Comparison of ENCODE assay signal across 14 cellular contexts in the genomic region with DNA sequence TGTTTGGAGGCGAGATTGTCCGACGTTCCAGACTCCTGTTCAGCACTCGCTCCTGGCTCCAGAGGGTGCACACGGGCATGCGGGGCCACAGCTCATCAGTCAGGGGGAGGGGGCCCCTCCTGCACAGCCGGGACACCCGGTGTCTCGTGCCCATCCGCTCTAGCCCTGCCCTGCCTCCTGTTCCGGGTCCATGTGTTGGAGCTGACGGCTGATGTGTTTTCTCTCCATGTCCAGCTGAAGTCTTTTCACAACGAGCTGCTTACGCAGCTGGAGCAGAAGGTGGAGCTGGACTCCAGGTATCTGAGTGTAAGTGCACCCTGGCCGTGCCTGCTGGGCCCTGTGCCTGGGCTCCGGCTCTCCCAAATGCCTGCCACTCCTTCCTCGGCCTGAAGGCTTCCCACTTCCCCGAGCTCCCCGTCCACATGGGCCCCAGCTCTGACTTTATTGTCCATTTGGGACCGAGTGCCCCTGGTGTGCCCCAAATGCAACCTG.
"Had no signal": no experiment of that assay in that cellular context is flagged by ENCODE, and none has a peak within 500 bp of the region (broad histone marks: within the 10 kb centered on the region; RNA-seq: fewer than 3 reads in every experiment).

No MANE protein-coding gene starts in this region.

- H3K9me3 ChIP-seq: left ventricle myocardium inferior, thoracic aorta had no signal

- H3K27ac ChIP-seq: brain microvascular endothelial cell, thoracic aorta had no signal

- H3K27me3 ChIP-seq: brain microvascular endothelial cell had no signal

- H3K4me3 ChIP-seq: left ventricle myocardium inferior, thoracic aorta had no signal

- ATAC-seq: natural killer cell treated with Interleukin-12 subunit alpha and Interleukin-12 subunit beta and Interleukin-15 and Interleukin-18, amount 100 ng/mL, for 72 hours had no signal

- DNase-seq: activated CD4-positive, alpha-beta T cell treated with anti-CD3 and anti-CD28 coated beads, Interleukin-2, amount 10 ng/mL, durations not matched to agents 7 days and 5 days; activated gamma-delta T cell treated with Interleukin-2 at 50 U/mL for 16 hours; activated naive CD8-positive, alpha-beta T cell treated with anti-CD3 and anti-CD28 coated beads for 36 hours; brain microvascular endothelial cell; cerebellar nuclear complex; endodermal cell; kidney; left ventricle myocardium inferior; mesenchymal stem cell; stimulated activated CD4-positive, alpha-beta T cell treated with anti-CD3 and anti-CD28 coated beads, Interleukin-15, amount 100 ng/mL, for 24 hours; stimulated activated CD4-positive, alpha-beta T cell treated with anti-CD3 and anti-CD28 coated beads, Interleukin-4, amount 100 ng/mL, for 1 hour; stimulated activated naive CD4-positive, alpha-beta T cell had no signal
